In the genomic region with DNA sequence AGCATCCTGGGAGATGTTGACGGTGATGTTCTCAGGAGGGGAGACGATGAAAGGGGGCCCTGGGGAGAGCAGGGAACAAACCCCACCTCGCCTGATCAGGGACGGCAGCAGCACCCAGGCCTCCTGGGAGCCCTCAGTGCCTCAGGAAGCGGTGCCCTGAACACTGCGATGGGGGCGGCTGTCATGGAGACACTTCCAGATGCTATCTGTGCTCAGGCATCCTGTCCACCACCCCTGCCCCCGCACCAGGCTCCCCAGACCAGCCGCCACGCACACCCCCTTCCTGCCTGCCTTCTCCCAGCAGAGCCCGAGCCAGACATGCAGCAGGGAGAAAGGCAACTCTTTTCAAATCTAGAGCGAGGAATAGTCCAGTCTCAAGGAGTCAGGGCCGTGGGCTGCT, we compare ENCODE assay signal across 23 cellular contexts. TPM values are rescaled to one million over a fixed set of nuclear protein-coding genes. Genes with fewer than 3 reads are reported as not detected.
A peak's percentile ranks its signal among the peaks of the same experiment; 100 is the strongest.
DNase-seq lines count a peak whose midpoint lies in the region; ATAC-seq and TF ChIP-seq lines count a peak whose summit lies in the region.
"Had no signal": no experiment of that assay in that cellular context is flagged by ENCODE, and none has a peak within 500 bp of the region (broad histone marks: within the 10 kb centered on the region; RNA-seq: fewer than 3 reads in every experiment).

No MANE protein-coding gene starts in this region.

- no peaks in the 10 kb centered on the region for H3K36me3 ChIP-seq in RWPE2 (ENCODE audit: low read depth)
- no peaks in the 10 kb centered on the region for H3K36me3 ChIP-seq in endodermal cell (ENCODE audit: control insufficient read depth, insufficient read depth, low read length)
- H3K36me3 ChIP-seq in smooth muscle cell (ENCODE audit: low read depth) = no peaks in the 10 kb centered on the region
- H3K36me3 ChIP-seq: SJCRH30 had no signal

- no peak overlapping the region for H2AFZ ChIP-seq in smooth muscle cell (ENCODE audit: low read depth)
- H2AFZ ChIP-seq: PC-9 had no signal

- H3K4me1 ChIP-seq in RWPE2 (ENCODE audit: insufficient read depth, poor library complexity, severe bottlenecking) = peaks cover 4% of the 10 kb centered on the region
- H3K4me1 ChIP-seq in endodermal cell (ENCODE audit: control insufficient read depth, insufficient read depth, low read length) = no peaks in the 10 kb centered on the region
- H3K4me1 ChIP-seq in smooth muscle cell (ENCODE audit: low read depth) = peaks cover 8% of the 10 kb centered on the region
- H3K4me1 ChIP-seq: SJCRH30 had no signal

- H3K79me2 ChIP-seq in smooth muscle cell (ENCODE audit: low read depth) = no peaks in the 10 kb centered on the region

- peak overlapping the region; percentile 14 for H3K27ac Mint-ChIP-seq in activated CD4-positive, alpha-beta T cell treated with anti-CD3 and anti-CD28 coated beads, Interleukin-2, amount 10 ng/mL, durations not matched to agents 7 days and 5 days
- H3K27ac Mint-ChIP-seq in endodermal cell = no peak overlapping the region
- H3K27ac Mint-ChIP-seq: B cell, H9 had no signal

- H3K27ac ChIP-seq in RWPE2 (ENCODE audit: poor library complexity, severe bottlenecking) (no peak overlapping the region), endodermal cell (ENCODE audit: low read depth, low read length) (peak overlapping the region; percentile 73), smooth muscle cell (ENCODE audit: low read depth) (no peak overlapping the region)
- H3K27ac ChIP-seq: HL-60, PC-9, RWPE1, SJCRH30 had no signal

- H3K36me3 Mint-ChIP-seq in activated CD4-positive, alpha-beta T cell treated with anti-CD3 and anti-CD28 coated beads, Interleukin-2, amount 10 ng/mL, durations not matched to agents 7 days and 5 days (ENCODE audit: low read depth) = peaks cover 62% of the 10 kb centered on the region
- H3K36me3 Mint-ChIP-seq in endodermal cell (ENCODE audit: low read depth) = peaks cover 19% of the 10 kb centered on the region

- no peaks in the 10 kb centered on the region for H3K27me3 Mint-ChIP-seq in activated CD4-positive, alpha-beta T cell treated with anti-CD3 and anti-CD28 coated beads, Interleukin-2, amount 10 ng/mL, durations not matched to agents 7 days and 5 days
- H3K27me3 Mint-ChIP-seq in endodermal cell (ENCODE audit: insufficient read depth) = no peaks in the 10 kb centered on the region
- H3K27me3 Mint-ChIP-seq: B cell; CD4-positive, alpha-beta memory T cell had no signal

- POLR2A ChIA-PET in activated CD4-positive, alpha-beta T cell treated with anti-CD3 and anti-CD28 coated beads, Interleukin-2, amount 10 ng/mL, durations not matched to agents 7 days and 5 days (lab: Charles Lee) = no interaction called here

- H3K27me3 ChIP-seq in RWPE2 (ENCODE audit: insufficient read depth, poor library complexity, severe bottlenecking) (no peaks in the 10 kb centered on the region), endodermal cell (ENCODE audit: control insufficient read depth, insufficient read depth, low read length, poor library complexity, severe bottlenecking) (no peaks in the 10 kb centered on the region), smooth muscle cell (ENCODE audit: low read depth) (no peaks in the 10 kb centered on the region)

- WGBS in endodermal cell (ENCODE audit: insufficient coverage in 1 of 2, insufficient read length in 1 of 2), 2 experiments = 94 to 100% methylated on average over 4 to 13 of the region's 13 CpGs
- WGBS in smooth muscle cell (ENCODE audit: low lambda C conversion rate) = 37% methylated on average over 13 of the region's 13 CpGs

- no peak overlapping the region for H3K9ac ChIP-seq in endodermal cell (ENCODE audit: extremely low read depth, low read length, poor library complexity, severe bottlenecking)
- no peak overlapping the region for H3K9ac ChIP-seq in smooth muscle cell (ENCODE audit: low read depth)

- H4K20me1 ChIP-seq in smooth muscle cell (ENCODE audit: low read depth) = no peaks in the 10 kb centered on the region

- peaks cover 43% of the 10 kb centered on the region for H3K4me1 Mint-ChIP-seq in activated CD4-positive, alpha-beta T cell treated with anti-CD3 and anti-CD28 coated beads, Interleukin-2, amount 10 ng/mL, durations not matched to agents 7 days and 5 days
- no peaks in the 10 kb centered on the region for H3K4me1 Mint-ChIP-seq in endodermal cell
- H3K4me1 Mint-ChIP-seq: B cell had no signal

- no peak for DNase-seq in activated CD4-positive, alpha-beta T cell treated with anti-CD3 and anti-CD28 coated beads, Interleukin-2, amount 10 ng/mL, durations not matched to agents 7 days and 5 days
- DNase-seq in activated CD4-positive, alpha-beta T cell treated with anti-CD3 and anti-CD28 coated beads, Interleukin-2, amount 50 U/mL, for 1 hour = no peak
- DNase-seq in RWPE2 (ENCODE audit: low spot score) (peak; percentile 62), endodermal cell (no peak), smooth muscle cell (lab: John Stamatoyannopoulos, UW; ENCODE audit: unreplicated experiment) (no peak), COLO668 (lab: John Stamatoyannopoulos, UW; ENCODE audit: unreplicated experiment) (no peak), NCI-H2227 treated with DMSO at 0.1 percent for 48 hours (lab: John Stamatoyannopoulos, UW) (no peak)
- DNase-seq: 8988T, DMS79, H9, IMR-90, NCI-H1092, NCI-H1694 treated with DMSO at 0.1 percent for 48 hours, NCI-H2107, NCI-H226, NCI-H524 treated with DMSO at 0.1 percent for 48 hours, PC-9, SJCRH30 had no signal

- H3K4me3 ChIP-seq in RWPE2 (ENCODE audit: severe bottlenecking) (no peak overlapping the region), endodermal cell (ENCODE audit: low read length) (no peak overlapping the region), smooth muscle cell (no peak overlapping the region)
- H3K4me3 ChIP-seq: PC-9, SJCRH30 had no signal

- TF ChIP-seq CTCF in RWPE2 (IDR thresholded peaks at IDR 0.05; ENCODE audit: poor library complexity, severe bottlenecking) (no peak), endodermal cell (conservative IDR thresholded peaks at IDR 0.05) (no peak), smooth muscle cell (IDR thresholded peaks at IDR 0.05; ENCODE audit: borderline replicate concordance, insufficient read depth, poor library complexity, severe bottlenecking) (no peak)

- H3K9me3 ChIP-seq in RWPE2 (ENCODE audit: severe bottlenecking) = no peaks in the 10 kb centered on the region
- no peaks in the 10 kb centered on the region for H3K9me3 ChIP-seq in endodermal cell (ENCODE audit: control insufficient read depth, low read length)
- H3K9me3 ChIP-seq in smooth muscle cell (replicated peaks; ENCODE audit: low read depth) = no peaks in the 10 kb centered on the region
- H3K9me3 ChIP-seq: SJCRH30 had no signal

- peaks cover 9% of the 10 kb centered on the region for H3F3A ChIP-seq in smooth muscle cell (ENCODE audit: low read depth)

- ATAC-seq in RWPE2 (ENCODE audit: low read depth) (no peak), GM21390 (IDR thresholded peaks at IDR 0.05; ENCODE audit: unreplicated experiment) (no peak)

- CTCF ChIA-PET in activated CD4-positive, alpha-beta T cell treated with anti-CD3 and anti-CD28 coated beads, Interleukin-2, amount 10 ng/mL, durations not matched to agents 7 days and 5 days (lab: Charles Lee) = interaction anchor here (1.2 to 3.0 kb wide), 2 partner anchors 12 to 13 kb away, joined by 3 to 11 read pairs; no protein-coding TSS in a partner anchor

- peak overlapping the region; percentile 44 for H3K4me2 ChIP-seq in smooth muscle cell
- H3K4me2 ChIP-seq: PC-9 had no signal

- no peak overlapping the region for H3K4me3 Mint-ChIP-seq in activated CD4-positive, alpha-beta T cell treated with anti-CD3 and anti-CD28 coated beads, Interleukin-2, amount 10 ng/mL, durations not matched to agents 7 days and 5 days
- H3K4me3 Mint-ChIP-seq in endodermal cell = no peak overlapping the region
- H3K4me3 Mint-ChIP-seq: B cell; CD4-positive, alpha-beta memory T cell; H9 had no signal

- peaks cover 3% of the 10 kb centered on the region for H3K9me3 Mint-ChIP-seq in activated CD4-positive, alpha-beta T cell treated with anti-CD3 and anti-CD28 coated beads, Interleukin-2, amount 10 ng/mL, durations not matched to agents 7 days and 5 days
- H3K9me3 Mint-ChIP-seq in endodermal cell = peaks cover 9% of the 10 kb centered on the region
- H3K9me3 Mint-ChIP-seq: CD4-positive, alpha-beta memory T cell had no signal

RNA-seq across cellular contexts. Expression of a gene that starts 20.6 kb away (rescaled TPM):
- total RNA-seq in activated CD4-positive, alpha-beta T cell treated with anti-CD3 and anti-CD28 coated beads, Interleukin-2, amount 10 ng/mL, durations not matched to agents 7 days and 5 days = 100 to 1,000 TPM; 130 to 142 TPM
- total RNA-seq in endodermal cell (10 to 100 TPM; 14.1 to 23.0 TPM), smooth muscle cell (1.7 and 3.0 TPM in 2 replicates)
- 11.0 TPM for polyA plus RNA-seq in endodermal cell (2013, experiment 1 of 2)
- polyA plus RNA-seq in endodermal cell (2013, experiment 2 of 2) = 11.9 TPM
- polyA plus RNA-seq in smooth muscle cell = 0.82 and 1.8 TPM in 2 replicates
- total RNA-seq: PC-9, SJCRH30 had no signal

Comparison
In these comparisons a context has a peak if more than half of its experiments do, and no peak if none do; other contexts are left out.
1. RNA of a gene that starts 20.6 kb away (total RNA-seq): 130 to 142 TPM in activated CD4-positive, alpha-beta T cell treated with anti-CD3 and anti-CD28 coated beads, Interleukin-2, amount 10 ng/mL, durations not matched to agents 7 days and 5 days; 14.1 to 23.0 TPM in endodermal cell and 1.7 to 3.0 TPM in smooth muscle cell; every median in the first group is over 4 times any median in the second.